Comparison of ENCODE assay signal across 9 cellular contexts in genomic region chr12:121955258-121956040, GRCh38. TPM values are rescaled to one million over a fixed set of nuclear protein-coding genes. Genes with fewer than 3 reads are reported as not detected.
A peak's percentile ranks its signal among the peaks of the same experiment; 100 is the strongest.
DNase-seq lines count a peak whose midpoint lies in the region; ATAC-seq, FAIRE-seq and TF ChIP-seq lines count a peak whose summit lies in the region.
"Had no signal": no experiment of that assay in that cellular context is flagged by ENCODE, and none has a peak within 500 bp of the region (broad histone marks: within the 10 kb centered on the region; RNA-seq: fewer than 3 reads in every experiment).

No MANE protein-coding gene starts in this region.

- H3K36me3 ChIP-seq in astrocyte (ENCODE audit: insufficient read depth, low read length): no peaks in the 10 kb centered on the region

- H3K4me3 Mint-ChIP-seq in astrocyte (ENCODE audit: unreplicated experiment): no peak overlapping the region
- H3K4me3 Mint-ChIP-seq: T-helper 1 cell treated with Interleukin-12 subunit alpha and Interleukin-12 subunit beta and Interleukin-4 antibody, amounts not matched to agents 30 μg/mL and 1 μg/mL, for 36 hours had no signal

- ATAC-seq in left lobe of liver (peak; percentile 69), GM18502 (IDR thresholded peaks at IDR 0.05; ENCODE audit: poor library complexity, unreplicated experiment) (no peak)

- TF ChIP-seq CTCF in AG04450 (IDR thresholded peaks at IDR 0.05; ENCODE audit: low read depth, low read length) (peak; percentile 74), HL-60 (IDR thresholded peaks at IDR 0.05; ENCODE audit: insufficient read depth, low read length) (peak; percentile 40), astrocyte (IDR thresholded peaks at IDR 0.05; ENCODE audit: insufficient read depth, low read depth, low read length) (peak; percentile 61)

- peaks cover 8% of the 10 kb centered on the region for H3K36me3 Mint-ChIP-seq in astrocyte (ENCODE audit: low read depth, unreplicated experiment)

- no peaks in the 10 kb centered on the region for H4K20me1 ChIP-seq in astrocyte (ENCODE audit: insufficient read depth, low read length)

- H3K79me2 ChIP-seq in astrocyte (ENCODE audit: insufficient read depth, low read length): no peaks in the 10 kb centered on the region

- H3K4me3 ChIP-seq in AG04450 (ENCODE audit: low read depth, low read length) (no peak overlapping the region), HL-60 (replicated peaks; ENCODE audit: insufficient read depth, low read length) (no peak overlapping the region), astrocyte (ENCODE audit: insufficient read depth, low read depth, low read length) (no peak overlapping the region)

- H3K27ac ChIP-seq in AG04450 (ENCODE audit: low read depth, low read length): no peak overlapping the region
- H3K27ac ChIP-seq in HL-60 (replicated peaks): no peak overlapping the region
- H3K27ac ChIP-seq in astrocyte (ENCODE audit: low read depth, low read length): no peak overlapping the region

- H3K27me3 ChIP-seq in AG04450 (ENCODE audit: control insufficient read depth, insufficient read depth, low read length): no peaks in the 10 kb centered on the region
- H3K27me3 ChIP-seq in HL-60 (ENCODE audit: insufficient read depth, poor library complexity, severe bottlenecking): no peaks in the 10 kb centered on the region
- H3K27me3 ChIP-seq in astrocyte (ENCODE audit: insufficient read depth, low read length): no peaks in the 10 kb centered on the region

- no peak overlapping the region for H3K9ac ChIP-seq in astrocyte (ENCODE audit: low read length)

- H3K4me1 ChIP-seq in astrocyte (ENCODE audit: insufficient read depth, low read length): no peaks in the 10 kb centered on the region

- peaks cover 3% of the 10 kb centered on the region for H3K9me3 Mint-ChIP-seq in astrocyte (ENCODE audit: unreplicated experiment)
- H3K9me3 Mint-ChIP-seq: T-helper 1 cell treated with Interleukin-12 subunit alpha and Interleukin-12 subunit beta and Interleukin-4 antibody, amounts not matched to agents 30 μg/mL and 1 μg/mL, for 36 hours had no signal

- H3K4me1 Mint-ChIP-seq in astrocyte (ENCODE audit: low read depth, unreplicated experiment): peaks cover 8% of the 10 kb centered on the region

- H2AFZ ChIP-seq in astrocyte (ENCODE audit: low read depth, low read length): no peak overlapping the region

- POLR2A ChIA-PET in AG04450 (lab: Yijun Ruan, JAX): no interaction called here

- H3K27ac Mint-ChIP-seq in astrocyte (ENCODE audit: unreplicated experiment): no peak overlapping the region
- H3K27ac Mint-ChIP-seq: T-helper 1 cell treated with Interleukin-12 subunit alpha and Interleukin-12 subunit beta and Interleukin-4 antibody, amounts not matched to agents 30 μg/mL and 1 μg/mL, for 36 hours had no signal

- no peak overlapping the region for H3K4me2 ChIP-seq in astrocyte (ENCODE audit: low read length)

- DNase-seq in AG04450 (ENCODE audit: low read depth, low spot score) (no peak), HL-60 (ENCODE audit: low read depth in 1 of 2, low spot score in 1 of 2) (no peak), astrocyte (ENCODE audit: low read depth) (no peak), left lobe of liver (ENCODE audit: low spot score) (no peak), NCI-H2081 (lab: John Stamatoyannopoulos, UW) (no peak), NCI-H2029 (lab: John Stamatoyannopoulos, UW) (no peak), germinal center (ENCODE audit: low spot score) (no peak)

- CTCF ChIA-PET in AG04450 (lab: Charles Lee): interaction anchor here (0.5 to 1.8 kb wide), 2 partner anchors 105 to 168 kb away, joined by 3 to 4 read pairs; no protein-coding TSS in a partner anchor

- H3K27me3 Mint-ChIP-seq in astrocyte (ENCODE audit: low read depth, unreplicated experiment): no peaks in the 10 kb centered on the region

- H3K9me3 ChIP-seq in AG04450 (ENCODE audit: control insufficient read depth, insufficient read depth, low read length) (no peaks in the 10 kb centered on the region; the same call in 1 of the 2 replicates), astrocyte (ENCODE audit: insufficient read depth, low read depth, low read length) (no peaks in the 10 kb centered on the region)

- FAIRE-seq in astrocyte (lab: Jason Lieb, UNC): no peak

RNA-seq across cellular contexts. Expression of gene CFAP251, which starts 37.1 kb away (rescaled TPM):
- polyA plus RNA-seq in AG04450 (2011; rRNA removed): 16.0 and 16.1 TPM in 2 replicates
- polyA minus RNA-seq in AG04450 (2011; rRNA and poly(A)+ RNA removed): 10.9 and 15.1 TPM in 2 replicates
- total RNA-seq in astrocyte (4.6 and 4.7 TPM in 2 replicates), left lobe of liver (2.2 TPM)
